Comparison of ENCODE assay signal across 18 cellular contexts in genomic region chr6:129590408-129591022, GRCh38.
DNase-seq lines count a peak whose midpoint lies in the region; ATAC-seq and TF ChIP-seq lines count a peak whose summit lies in the region.
"Had no signal": no experiment of that assay in that cellular context is flagged by ENCODE, and none has a peak within 500 bp of the region (broad histone marks: within the 10 kb centered on the region; RNA-seq: fewer than 3 reads in every experiment).

No MANE protein-coding gene starts in this region.

- H3K27ac Mint-ChIP-seq in activated T-cell treated with anti-CD3 and anti-CD28 coated beads, Interleukin-2, amount 50 U/mL, for 72 hours = no peak overlapping the region
- H3K27ac Mint-ChIP-seq: brain; CD14-positive monocyte; effector memory CD8-positive, alpha-beta T cell had no signal

- H3K36me3 Mint-ChIP-seq in activated T-cell treated with anti-CD3 and anti-CD28 coated beads, Interleukin-2, amount 50 U/mL, for 72 hours (ENCODE audit: insufficient read depth in 2 of 2) = peaks cover 2 to 6% of the 10 kb centered on the region in 2 donors

- H3K4me3 ChIP-seq in choroid plexus epithelial cell (ENCODE audit: low read depth, low read length) = no peak overlapping the region
- H3K4me3 ChIP-seq: heart left ventricle, mucosa of descending colon, pancreas, suprapubic skin had no signal

- H3K9me3 Mint-ChIP-seq in activated T-cell treated with anti-CD3 and anti-CD28 coated beads, Interleukin-2, amount 50 U/mL, for 72 hours = peaks cover 2 to 4% of the 10 kb centered on the region in 2 donors
- H3K9me3 Mint-ChIP-seq: effector memory CD8-positive, alpha-beta T cell had no signal

- no peaks in the 10 kb centered on the region for H3K27me3 Mint-ChIP-seq in activated T-cell treated with anti-CD3 and anti-CD28 coated beads, Interleukin-2, amount 50 U/mL, for 72 hours (ENCODE audit: low read depth)
- H3K27me3 Mint-ChIP-seq: brain; effector memory CD8-positive, alpha-beta T cell had no signal

- TF ChIP-seq CTCF in choroid plexus epithelial cell (conservative IDR thresholded peaks at IDR 0.05; ENCODE audit: low read depth, low read length) = peak; percentile 20

- no peak overlapping the region for H3K4me3 Mint-ChIP-seq in activated T-cell treated with anti-CD3 and anti-CD28 coated beads, Interleukin-2, amount 50 U/mL, for 72 hours
- H3K4me3 Mint-ChIP-seq: brain; CD14-positive monocyte; effector memory CD8-positive, alpha-beta T cell had no signal

- in situ Hi-C loops in Caki2 (cut with HindIII; ENCODE audit: low pct_unique_long_range_greater_than_20kb, low sequenced_read_pairs) = no loop called here

- no peak for ATAC-seq in activated T-cell treated with anti-CD3 and anti-CD28 coated beads, Interleukin-2, amount 50 U/mL, for 72 hours (replicated peaks in 1 of 2)
- no peak for ATAC-seq in HG03342 (IDR thresholded peaks at IDR 0.05; ENCODE audit: unreplicated experiment)
- ATAC-seq in GM21526 (IDR thresholded peaks at IDR 0.05; ENCODE audit: low FRiP score, unreplicated experiment) = no peak
- ATAC-seq: effector memory CD8-positive, alpha-beta T cell; heart left ventricle; mucosa of descending colon; pancreas had no signal

- H3K4me1 Mint-ChIP-seq in activated T-cell treated with anti-CD3 and anti-CD28 coated beads, Interleukin-2, amount 50 U/mL, for 72 hours (ENCODE audit: low read depth) = peaks cover 9% of the 10 kb centered on the region
- H3K4me1 Mint-ChIP-seq: brain, CD14-positive monocyte had no signal

- peak; percentile 47 for DNase-seq in Caki2 (ENCODE audit: low read depth)
- DNase-seq in M059J (ENCODE audit: low read depth) = peak; percentile 94
- peak; percentile 92 for DNase-seq in choroid plexus epithelial cell (ENCODE audit: low read depth)
- DNase-seq in myocyte (ENCODE audit: low read depth) = peak; percentile 22
- no peak for DNase-seq in activated T-cell treated with anti-CD3 and anti-CD28 coated beads, Interleukin-2, amount 50 U/mL, for 72 hours
- DNase-seq in NK-92 (lab: John Stamatoyannopoulos, UW; ENCODE audit: unreplicated experiment) = no peak
- DNase-seq: activated effector memory CD4-positive, alpha-beta T cell treated with anti-CD3 and anti-CD28 coated beads, Interleukin-2, amount 50 U/mL, for 16 hours; effector memory CD8-positive, alpha-beta T cell; heart left ventricle; mucosa of descending colon; NCI-H1436; OCI-M1; pancreas had no signal

Comparison
In these comparisons a context has a peak if more than half of its experiments do, and no peak if none do; other contexts are left out.
1. DNase-seq: peak in Caki2 (single experiment), M059J (single experiment), choroid plexus epithelial cell (single experiment) and myocyte (single experiment); none in activated T-cell treated with anti-CD3 and anti-CD28 coated beads, Interleukin-2, amount 50 U/mL, for 72 hours (0 of 2) and NK-92 (single experiment).